1 cellular context compared by ENCODE assay signal in the genomic region with DNA sequence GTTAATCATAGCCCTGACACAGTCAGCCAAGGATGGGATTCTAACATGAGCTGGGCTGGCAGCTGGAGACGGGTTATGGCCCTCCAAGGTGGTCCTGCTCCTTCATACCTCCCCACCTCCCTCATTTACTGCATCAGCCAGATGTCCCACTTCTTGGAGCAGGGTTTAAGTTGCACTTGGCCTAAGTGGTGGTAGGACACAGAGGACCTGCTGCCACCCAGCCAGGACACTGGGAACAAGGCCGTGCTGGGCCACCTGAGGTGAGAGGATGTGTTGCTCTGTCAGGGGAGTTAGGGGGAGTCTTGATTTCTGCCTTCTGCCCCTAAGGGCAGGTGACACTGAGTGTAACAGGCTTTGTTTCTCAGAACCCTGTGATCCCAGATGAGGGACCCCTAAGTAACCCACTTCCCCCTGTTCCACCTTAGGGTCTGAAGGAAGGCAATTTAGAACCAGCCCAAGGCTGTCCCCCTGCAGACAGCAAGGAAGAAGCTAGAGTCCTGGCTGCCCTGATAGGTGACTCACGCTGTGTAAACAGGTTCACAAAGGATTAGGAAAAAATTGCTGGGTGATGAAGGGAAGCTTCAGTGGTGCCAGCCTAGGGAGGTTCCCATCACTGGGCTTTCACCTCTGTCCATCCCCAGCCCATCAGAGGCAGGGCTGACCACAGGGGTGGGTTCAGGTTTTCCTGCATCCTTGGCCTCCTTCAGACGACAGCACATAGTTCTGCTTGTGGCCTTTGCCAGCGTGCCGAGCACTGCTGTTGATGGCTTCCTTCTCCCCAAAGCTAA.
TF ChIP-seq lines count a peak whose summit lies in the region.

No MANE protein-coding gene starts in this region.

TF ChIP-seq in HepG2, 621 proteins besides CTCF, POLR2A, EP300 and RAD21 (continued from another document and continues in another):
- TF ChIP-seq, protein P1, sequence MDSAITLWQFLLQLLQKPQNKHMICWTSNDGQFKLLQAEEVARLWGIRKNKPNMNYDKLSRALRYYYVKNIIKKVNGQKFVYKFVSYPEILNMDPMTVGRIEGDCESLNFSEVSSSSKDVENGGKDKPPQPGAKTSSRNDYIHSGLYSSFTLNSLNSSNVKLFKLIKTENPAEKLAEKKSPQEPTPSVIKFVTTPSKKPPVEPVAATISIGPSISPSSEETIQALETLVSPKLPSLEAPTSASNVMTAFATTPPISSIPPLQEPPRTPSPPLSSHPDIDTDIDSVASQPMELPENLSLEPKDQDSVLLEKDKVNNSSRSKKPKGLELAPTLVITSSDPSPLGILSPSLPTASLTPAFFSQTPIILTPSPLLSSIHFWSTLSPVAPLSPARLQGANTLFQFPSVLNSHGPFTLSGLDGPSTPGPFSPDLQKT (CRISPR knock-in tag; IDR thresholded peaks at IDR 0.05; ENCODE audit: borderline replicate concordance): no peak
- no peak for TF ChIP-seq ZNF10 (CRISPR knock-in tag; IDR thresholded peaks at IDR 0.05; ENCODE audit: borderline replicate concordance, low read depth)
- TF ChIP-seq RNF219 (CRISPR knock-in tag; IDR thresholded peaks at IDR 0.05): no peak
- 0 out of 2 replicates have a peak, but pooled peaks have one; percentile 74 for TF ChIP-seq ZNF598 (CRISPR knock-in tag; IDR thresholded peaks at IDR 0.05; ENCODE audit: borderline replicate concordance)
- TF ChIP-seq ZNF691 (CRISPR knock-in tag; IDR thresholded peaks at IDR 0.05; ENCODE audit: borderline replicate concordance, low read depth): 0 out of 2 replicates have a peak, but pooled peaks have one; percentile 31
- 0 out of 2 replicates have a peak, but pooled peaks have one; percentile 12 for TF ChIP-seq CEBPG (CRISPR knock-in tag; IDR thresholded peaks at IDR 0.05)
- TF ChIP-seq JUND (CRISPR knock-in tag; IDR thresholded peaks at IDR 0.05): peak; percentile 96
- no peak for TF ChIP-seq KMT2A (CRISPR knock-in tag; IDR thresholded peaks at IDR 0.05)
- TF ChIP-seq, protein P2, sequence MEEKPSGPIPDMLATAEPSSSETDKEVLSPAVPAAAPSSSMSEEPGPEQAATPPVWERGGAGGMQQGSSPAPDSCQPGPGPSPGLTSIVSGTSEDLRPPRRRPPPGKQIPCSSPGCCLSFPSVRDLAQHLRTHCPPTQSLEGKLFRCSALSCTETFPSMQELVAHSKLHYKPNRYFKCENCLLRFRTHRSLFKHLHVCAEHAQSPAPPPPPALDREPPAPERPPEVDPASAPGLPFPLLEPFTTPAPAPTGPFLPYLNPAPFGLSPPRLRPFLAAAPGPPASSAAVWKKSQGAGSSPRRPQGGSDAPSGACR (CRISPR knock-in tag; IDR thresholded peaks at IDR 0.05): no peak
- TF ChIP-seq ZBTB8A (CRISPR knock-in tag; IDR thresholded peaks at IDR 0.05; ENCODE audit: borderline replicate concordance, low read depth): no peak
- TF ChIP-seq ZNF124 (CRISPR knock-in tag; IDR thresholded peaks at IDR 0.05): no peak
- 0 out of 2 replicates have a peak, but pooled peaks have one; percentile 53 for TF ChIP-seq ZNF337 (CRISPR knock-in tag; IDR thresholded peaks at IDR 0.05; ENCODE audit: borderline replicate concordance, low read depth)
- TF ChIP-seq ZNF879 (CRISPR knock-in tag; IDR thresholded peaks at IDR 0.05): no peak
- TF ChIP-seq ARID5B (CRISPR knock-in tag; IDR thresholded peaks at IDR 0.05): peak; percentile 67
- TF ChIP-seq ZNF614 (CRISPR knock-in tag; IDR thresholded peaks at IDR 0.05; ENCODE audit: borderline replicate concordance): 0 out of 2 replicates have a peak, but pooled peaks have one; percentile 44
- TF ChIP-seq XRCC5 (optimal IDR thresholded peaks at IDR 0.05; ENCODE audit: low read length): peak; percentile 66
- TF ChIP-seq, protein P3, sequence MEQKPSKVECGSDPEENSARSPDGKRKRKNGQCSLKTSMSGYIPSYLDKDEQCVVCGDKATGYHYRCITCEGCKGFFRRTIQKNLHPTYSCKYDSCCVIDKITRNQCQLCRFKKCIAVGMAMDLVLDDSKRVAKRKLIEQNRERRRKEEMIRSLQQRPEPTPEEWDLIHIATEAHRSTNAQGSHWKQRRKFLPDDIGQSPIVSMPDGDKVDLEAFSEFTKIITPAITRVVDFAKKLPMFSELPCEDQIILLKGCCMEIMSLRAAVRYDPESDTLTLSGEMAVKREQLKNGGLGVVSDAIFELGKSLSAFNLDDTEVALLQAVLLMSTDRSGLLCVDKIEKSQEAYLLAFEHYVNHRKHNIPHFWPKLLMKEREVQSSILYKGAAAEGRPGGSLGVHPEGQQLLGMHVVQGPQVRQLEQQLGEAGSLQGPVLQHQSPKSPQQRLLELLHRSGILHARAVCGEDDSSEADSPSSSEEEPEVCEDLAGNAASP (CRISPR knock-in tag; IDR thresholded peaks at IDR 0.05; ENCODE audit: borderline replicate concordance): peak; percentile 26; the same call in 1 of the 2 replicates
- peak; percentile 54 for TF ChIP-seq ASH2L (IDR thresholded peaks at IDR 0.05; ENCODE audit: insufficient read length, low read depth, low read length)
- TF ChIP-seq SAP130 (CRISPR knock-in tag; IDR thresholded peaks at IDR 0.05; ENCODE audit: low read depth): peak; percentile 65
- 0 out of 2 replicates have a peak, but pooled peaks have one; percentile 18 for TF ChIP-seq NFATC3 (CRISPR knock-in tag; IDR thresholded peaks at IDR 0.05)
- no peak; the same call in 1 of the 2 replicates for TF ChIP-seq KDM2A (CRISPR knock-in tag; IDR thresholded peaks at IDR 0.05; ENCODE audit: borderline replicate concordance, low read depth)
- no peak for TF ChIP-seq FUBP1 (CRISPR knock-in tag; IDR thresholded peaks at IDR 0.05; ENCODE audit: borderline replicate concordance)
- TF ChIP-seq ZNF276 (CRISPR knock-in tag; IDR thresholded peaks at IDR 0.05; ENCODE audit: low read depth): 0 out of 2 replicates have a peak, but pooled peaks have one; percentile 43
- peak; percentile 97 for TF ChIP-seq FOXA3 (CRISPR knock-in tag; IDR thresholded peaks at IDR 0.05)
- TF ChIP-seq NCOA5 (CRISPR knock-in tag; IDR thresholded peaks at IDR 0.05): no peak
- TF ChIP-seq SKI (IDR thresholded peaks at IDR 0.05; ENCODE audit: partially characterized antibody): no peak
- TF ChIP-seq PPARG (CRISPR knock-in tag; conservative IDR thresholded peaks at IDR 0.05): 0 out of 2 replicates have a peak, but pooled peaks have one; percentile 35
- TF ChIP-seq ZNF354B (CRISPR knock-in tag; IDR thresholded peaks at IDR 0.05): no peak
- TF ChIP-seq JUNB (CRISPR knock-in tag; IDR thresholded peaks at IDR 0.05; ENCODE audit: borderline replicate concordance): peak; percentile 70; the same call in 1 of the 2 replicates
- TF ChIP-seq ZNF281 (CRISPR knock-in tag; IDR thresholded peaks at IDR 0.05; ENCODE audit: borderline replicate concordance): no peak
- no peak for TF ChIP-seq ZKSCAN5 (CRISPR knock-in tag; IDR thresholded peaks at IDR 0.05)
- no peak for TF ChIP-seq ZNF24 (IDR thresholded peaks at IDR 0.05)
- TF ChIP-seq ZFP90 (CRISPR knock-in tag; IDR thresholded peaks at IDR 0.05; ENCODE audit: borderline replicate concordance): no peak
- no peak for TF ChIP-seq SIX1 (CRISPR knock-in tag; IDR thresholded peaks at IDR 0.05; ENCODE audit: borderline replicate concordance)
